Comparison of ENCODE assay signal across 1 cellular context in genomic region chr3:125119752-125120369, GRCh38.
TF ChIP-seq lines count a peak whose summit lies in the region.

No MANE protein-coding gene starts in this region.

TF ChIP-seq in HepG2, 621 proteins besides CTCF, POLR2A, EP300 and RAD21 (continued from another document):
- TF ChIP-seq, protein P1, sequence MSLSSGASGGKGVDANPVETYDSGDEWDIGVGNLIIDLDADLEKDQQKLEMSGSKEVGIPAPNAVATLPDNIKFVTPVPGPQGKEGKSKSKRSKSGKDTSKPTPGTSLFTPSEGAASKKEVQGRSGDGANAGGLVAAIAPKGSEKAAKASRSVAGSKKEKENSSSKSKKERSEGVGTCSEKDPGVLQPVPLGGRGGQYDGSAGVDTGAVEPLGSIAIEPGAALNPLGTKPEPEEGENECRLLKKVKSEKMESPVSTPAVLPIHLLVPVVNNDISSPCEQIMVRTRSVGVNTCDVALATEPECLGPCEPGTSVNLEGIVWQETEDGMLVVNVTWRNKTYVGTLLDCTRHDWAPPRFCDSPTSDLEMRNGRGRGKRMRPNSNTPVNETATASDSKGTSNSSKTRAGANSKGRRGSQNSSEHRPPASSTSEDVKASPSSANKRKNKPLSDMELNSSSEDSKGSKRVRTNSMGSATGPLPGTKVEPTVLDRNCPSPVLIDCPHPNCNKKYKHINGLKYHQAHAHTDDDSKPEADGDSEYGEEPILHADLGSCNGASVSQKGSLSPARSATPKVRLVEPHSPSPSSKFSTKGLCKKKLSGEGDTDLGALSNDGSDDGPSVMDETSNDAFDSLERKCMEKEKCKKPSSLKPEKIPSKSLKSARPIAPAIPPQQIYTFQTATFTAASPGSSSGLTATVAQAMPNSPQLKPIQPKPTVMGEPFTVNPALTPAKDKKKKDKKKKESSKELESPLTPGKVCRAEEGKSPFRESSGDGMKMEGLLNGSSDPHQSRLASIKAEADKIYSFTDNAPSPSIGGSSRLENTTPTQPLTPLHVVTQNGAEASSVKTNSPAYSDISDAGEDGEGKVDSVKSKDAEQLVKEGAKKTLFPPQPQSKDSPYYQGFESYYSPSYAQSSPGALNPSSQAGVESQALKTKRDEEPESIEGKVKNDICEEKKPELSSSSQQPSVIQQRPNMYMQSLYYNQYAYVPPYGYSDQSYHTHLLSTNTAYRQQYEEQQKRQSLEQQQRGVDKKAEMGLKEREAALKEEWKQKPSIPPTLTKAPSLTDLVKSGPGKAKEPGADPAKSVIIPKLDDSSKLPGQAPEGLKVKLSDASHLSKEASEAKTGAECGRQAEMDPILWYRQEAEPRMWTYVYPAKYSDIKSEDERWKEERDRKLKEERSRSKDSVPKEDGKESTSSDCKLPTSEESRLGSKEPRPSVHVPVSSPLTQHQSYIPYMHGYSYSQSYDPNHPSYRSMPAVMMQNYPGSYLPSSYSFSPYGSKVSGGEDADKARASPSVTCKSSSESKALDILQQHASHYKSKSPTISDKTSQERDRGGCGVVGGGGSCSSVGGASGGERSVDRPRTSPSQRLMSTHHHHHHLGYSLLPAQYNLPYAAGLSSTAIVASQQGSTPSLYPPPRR (CRISPR knock-in tag; IDR thresholded peaks at IDR 0.05; ENCODE audit: borderline replicate concordance), result no peak
